23 cellular contexts compared by ENCODE assay signal in genomic region chrX:40832723-40833122, GRCh38.
"Had no signal": no experiment of that assay in that cellular context is flagged by ENCODE, and none has a peak within 500 bp of the region (broad histone marks: within the 10 kb centered on the region; RNA-seq: fewer than 3 reads in every experiment).

No MANE protein-coding gene starts in this region.

- H3K36me3 Mint-ChIP-seq: activated CD4-positive, alpha-beta memory T cell treated with anti-CD3 and anti-CD28 coated beads for 36 hours; activated naive CD4-positive, alpha-beta T cell treated with anti-CD3 and anti-CD28 coated beads, Interleukin-2, amount 50 U/mL, for 72 hours; brain had no signal

- H3K9me3 Mint-ChIP-seq: activated CD4-positive, alpha-beta memory T cell treated with anti-CD3 and anti-CD28 coated beads for 36 hours; activated CD4-positive, alpha-beta T cell treated with anti-CD3 and anti-CD28 coated beads, Interleukin-2, amount 10 ng/mL, durations not matched to agents 7 days and 5 days; activated naive CD4-positive, alpha-beta T cell treated with anti-CD3 and anti-CD28 coated beads, Interleukin-2, amount 50 U/mL, for 72 hours; activated T-cell treated with anti-CD3 and anti-CD28 coated beads, Interleukin-2, amount 50 U/mL, for 4 hours; brain had no signal

- DNase-seq: activated CD4-positive, alpha-beta memory T cell treated with anti-CD3 and anti-CD28 coated beads for 36 hours; activated CD4-positive, alpha-beta T cell treated with anti-CD3 and anti-CD28 coated beads, Interleukin-2, amount 10 ng/mL, durations not matched to agents 7 days and 5 days; activated CD4-positive, CD25-positive, alpha-beta regulatory T cell; activated CD8-positive, alpha-beta memory T cell treated with anti-CD3 and anti-CD28 coated beads for 24 hours; activated effector memory CD4-positive, alpha-beta T cell treated with anti-CD3 and anti-CD28 coated beads, Interleukin-2, amount 50 U/mL, for 16 hours; activated naive CD4-positive, alpha-beta T cell treated with Interleukin-2 at 50 U/mL for 16 hours; activated T-cell treated with anti-CD3 and anti-CD28 coated beads, Interleukin-2, amount 50 U/mL, for 4 hours; amygdala; NCI-H1092; NCI-H1417; NCI-H1930; NCI-H2107; NCI-H2171 treated with DMSO at 0.1 percent for 48 hours; NCI-H226; NCI-H510A treated with DMSO at 0.1 percent for 48 hours; NCI-H69; PC-9; SIG-M5; T-helper 1 cell had no signal

- H3K4me2 ChIP-seq: PC-9 had no signal

- ATAC-seq: activated naive CD4-positive, alpha-beta T cell treated with anti-CD3 and anti-CD28 coated beads, Interleukin-2, amount 50 U/mL, for 72 hours; activated T-cell treated with anti-CD3 and anti-CD28 coated beads, Interleukin-2, amount 50 U/mL, for 4 hours had no signal

- H3K4me3 Mint-ChIP-seq: activated CD4-positive, alpha-beta memory T cell treated with anti-CD3 and anti-CD28 coated beads for 36 hours; activated CD4-positive, alpha-beta T cell treated with anti-CD3 and anti-CD28 coated beads, Interleukin-2, amount 10 ng/mL, durations not matched to agents 7 days and 5 days; activated T-cell treated with anti-CD3 and anti-CD28 coated beads, Interleukin-2, amount 50 U/mL, for 4 hours; brain had no signal

- H2AFZ ChIP-seq: PC-9 had no signal

- H3K4me1 Mint-ChIP-seq: activated CD4-positive, alpha-beta T cell treated with anti-CD3 and anti-CD28 coated beads, Interleukin-2, amount 10 ng/mL, durations not matched to agents 7 days and 5 days; brain had no signal

- H3K4me3 ChIP-seq: PC-9, SK-N-MC had no signal

- H3K27ac ChIP-seq: PC-9, SK-N-MC, VCaP had no signal

- H3K27ac Mint-ChIP-seq: activated CD4-positive, alpha-beta memory T cell treated with anti-CD3 and anti-CD28 coated beads for 36 hours; activated CD4-positive, alpha-beta T cell treated with anti-CD3 and anti-CD28 coated beads, Interleukin-2, amount 10 ng/mL, durations not matched to agents 7 days and 5 days; activated naive CD4-positive, alpha-beta T cell treated with anti-CD3 and anti-CD28 coated beads, Interleukin-2, amount 50 U/mL, for 72 hours had no signal

- H3K27me3 Mint-ChIP-seq: activated CD4-positive, alpha-beta memory T cell treated with anti-CD3 and anti-CD28 coated beads for 36 hours; activated CD4-positive, alpha-beta T cell treated with anti-CD3 and anti-CD28 coated beads, Interleukin-2, amount 10 ng/mL, durations not matched to agents 7 days and 5 days had no signal
